In genomic region chr17:44807093-44807816, GRCh38 we compare ENCODE assay signal across 12 cellular contexts. TPM values are rescaled to one million over a fixed set of nuclear protein-coding genes. Genes with fewer than 3 reads are reported as not detected.
DNase-seq lines count a peak whose midpoint lies in the region; ATAC-seq and TF ChIP-seq lines count a peak whose summit lies in the region.
"Had no signal": no experiment of that assay in that cellular context is flagged by ENCODE, and none has a peak within 500 bp of the region (broad histone marks: within the 10 kb centered on the region; RNA-seq: fewer than 3 reads in every experiment).

No MANE protein-coding gene starts in this region.

- no peak overlapping the region for H2BK20ac ChIP-seq in H9 (ENCODE audit: low read depth, low read length, poor library complexity, severe bottlenecking)

- H2BK12ac ChIP-seq in H9 (ENCODE audit: insufficient read length, low read depth, low read length) = no peak overlapping the region

- no peak for ATAC-seq in WTC11
- no peak for ATAC-seq in HG03095 (IDR thresholded peaks at IDR 0.05; ENCODE audit: unreplicated experiment)
- ATAC-seq in HG03460 (IDR thresholded peaks at IDR 0.05; ENCODE audit: unreplicated experiment) = no peak

- H4K20me1 ChIP-seq in H9 (ENCODE audit: control insufficient read depth, insufficient read depth, insufficient read length) = no peaks in the 10 kb centered on the region

- no peak overlapping the region for H3K23ac ChIP-seq in H9 (ENCODE audit: insufficient read length, low read depth, low read length)

- H4K91ac ChIP-seq in H9 (ENCODE audit: insufficient read length, low read depth, low read length) = no peak overlapping the region

- POLR2A ChIA-PET in HEK293 (lab: Yijun Ruan, JAX) = no interaction called here
- POLR2A ChIA-PET in WTC11 (lab: Charles Lee) = no interaction called here

- H3T11ph ChIP-seq in H9 (ENCODE audit: low read length) = no peak overlapping the region

- DNase-seq in WTC11 (ENCODE audit: low spot score) (no peak), kidney glomerular epithelial cell (lab: John Stamatoyannopoulos, UW) (peak; percentile 8), H9 (no peak)
- DNase-seq: BE2C; CD8-positive, alpha-beta memory T cell; NCI-H1436 treated with DMSO at 0.1 percent for 48 hours; PC-9; SHP77 had no signal

- H3K4me3 Mint-ChIP-seq in WTC11 (no peak overlapping the region), H9 (no peak overlapping the region)
- H3K4me3 Mint-ChIP-seq: CD8-positive, alpha-beta memory T cell had no signal

- no peak overlapping the region for H3K27ac ChIP-seq in HEK293 (ENCODE audit: extremely low read depth, low read depth, low read length)
- peak overlapping the region; percentile 93 for H3K27ac ChIP-seq in stomach smooth muscle (ENCODE audit: low read length)
- H3K27ac ChIP-seq in H9 (ENCODE audit: insufficient read length, low read depth, low read length) = no peak overlapping the region
- H3K27ac ChIP-seq: PC-9 had no signal

- H3K27ac Mint-ChIP-seq in WTC11 (peak overlapping the region; percentile 63), H9 (peak overlapping the region in 1 of 3 experiments; percentile 55; a peak in 2 of 7 replicates)
- H3K27ac Mint-ChIP-seq: CD8-positive, alpha-beta memory T cell had no signal

- H3K27me3 ChIP-seq in stomach smooth muscle (ENCODE audit: control insufficient read depth in 1 of 2, insufficient read depth in 2 of 2, low read length in 2 of 2) (no peaks in the 10 kb centered on the region), H9 (ENCODE audit: insufficient read depth, low read length) (no peaks in the 10 kb centered on the region)
- H3K27me3 ChIP-seq: BE2C had no signal

- H2BK15ac ChIP-seq in H9 (ENCODE audit: low read depth, low read length) = no peak overlapping the region

- no peak overlapping the region for H3K14ac ChIP-seq in H9 (ENCODE audit: insufficient read depth, low read length)

- peaks cover 3% of the 10 kb centered on the region for H3K79me1 ChIP-seq in H9 (ENCODE audit: insufficient read depth, low read depth, low read length, poor library complexity, severe bottlenecking)

- peaks cover 39% of the 10 kb centered on the region for H3K36me3 Mint-ChIP-seq in WTC11
- H3K36me3 Mint-ChIP-seq in H9 (ENCODE audit: insufficient read depth in 1 of 3, low read depth in 3 of 3) = peaks cover 34 to 64% (median 54%) of the 10 kb centered on the region in 3 experiments
- H3K36me3 Mint-ChIP-seq: CD8-positive, alpha-beta memory T cell had no signal

- H3K4me1 Mint-ChIP-seq in WTC11 (peaks cover 4% of the 10 kb centered on the region; the same call in 1 of the 2 replicates), H9 (peaks cover 3 to 7% of the 10 kb centered on the region in 2 experiments; a peak in 3 of 4 replicates)
- H3K4me1 Mint-ChIP-seq: CD8-positive, alpha-beta memory T cell had no signal

- H3K4me3 ChIP-seq in HEK293 (ENCODE audit: low read depth, low read length) = no peak overlapping the region
- H3K4me3 ChIP-seq in stomach smooth muscle (ENCODE audit: low read length in 2 of 2) = no peak overlapping the region
- H3K4me3 ChIP-seq: PC-9 had no signal

- no peak overlapping the region for H2AFZ ChIP-seq in H9 (ENCODE audit: low read length)
- H2AFZ ChIP-seq: PC-9 had no signal

- H3K9me3 Mint-ChIP-seq in WTC11 (no peaks in the 10 kb centered on the region), H9 (no peaks in the 10 kb centered on the region)
- H3K9me3 Mint-ChIP-seq: CD8-positive, alpha-beta memory T cell had no signal

- H4K5ac ChIP-seq in H9 (ENCODE audit: insufficient read length, low read depth, low read length) = no peak overlapping the region

- no peak overlapping the region for H4K8ac ChIP-seq in H9 (replicated peaks; ENCODE audit: insufficient read length, low read depth, low read length)

- H3K36me3 ChIP-seq in HEK293 (ENCODE audit: control insufficient read depth in 2 of 2, insufficient read depth in 1 of 2, low read length in 2 of 2) (peaks cover 23 to 38% of the 10 kb centered on the region in 2 experiments), stomach smooth muscle (ENCODE audit: control insufficient read depth in 2 of 2, insufficient read depth in 2 of 2, low read length in 2 of 2) (peaks cover 3 to 4% of the 10 kb centered on the region in 2 donors)

- H3K27me3 Mint-ChIP-seq in WTC11 (ENCODE audit: low read depth) = no peaks in the 10 kb centered on the region
- no peaks in the 10 kb centered on the region for H3K27me3 Mint-ChIP-seq in H9 (ENCODE audit: low read depth)

- H3K4me2 ChIP-seq in H9 (ENCODE audit: insufficient read depth, insufficient read length, low read length) = no peak overlapping the region
- H3K4me2 ChIP-seq: PC-9 had no signal

- CTCF ChIA-PET in HEK293 (lab: Yijun Ruan, JAX) (interaction anchor here (0.7 to 2.0 kb wide), 5 partner anchors 10 to 215 kb away, joined by 3 to 15 read pairs (median 3); no protein-coding TSS in a partner anchor), WTC11 (lab: Charles Lee) (interaction anchor here (0.6 to 1.6 kb wide), 2 partner anchors 21 to 162 kb away, joined by 3 read pairs; no protein-coding TSS in a partner anchor)

- H2BK120ac ChIP-seq in H9 (ENCODE audit: low read depth, low read length, poor library complexity, severe bottlenecking) = no peak overlapping the region

- peaks cover 5% of the 10 kb centered on the region for H3K4me1 ChIP-seq in HEK293 (ENCODE audit: control insufficient read depth, insufficient read depth, low read length)
- H3K4me1 ChIP-seq in stomach smooth muscle (ENCODE audit: control insufficient read depth, insufficient read depth, low read length) = peaks cover 65% of the 10 kb centered on the region
- no peaks in the 10 kb centered on the region for H3K4me1 ChIP-seq in H9 (ENCODE audit: insufficient read depth, low read length)
- H3K4me1 ChIP-seq: BE2C had no signal

- no peak overlapping the region for H2AK5ac ChIP-seq in H9 (ENCODE audit: insufficient read length, low read length)

- H3K9me3 ChIP-seq in HEK293 (ENCODE audit: control insufficient read depth, insufficient read depth, low read depth, low read length) = no peaks in the 10 kb centered on the region
- H3K9me3 ChIP-seq in stomach smooth muscle (ENCODE audit: control insufficient read depth in 2 of 2, low read length in 2 of 2) = no peaks in the 10 kb centered on the region
- no peaks in the 10 kb centered on the region for H3K9me3 ChIP-seq in H9 (ENCODE audit: control insufficient read depth, low read depth, low read length)
- H3K9me3 ChIP-seq: BE2C had no signal

- no CpG with 5 or more reads among the region's 4 CpGs for WGBS in H9 (ENCODE audit: extremely low coverage, insufficient read length, low lambda C conversion rate)

- no peak overlapping the region for H3K4ac ChIP-seq in H9 (ENCODE audit: low read depth, low read length)

- peaks cover 17% of the 10 kb centered on the region; the same call in 1 of the 2 replicates for H3K79me2 ChIP-seq in H9 (ENCODE audit: insufficient read depth, low read length)

- no peaks in the 10 kb centered on the region for H3K23me2 ChIP-seq in H9 (ENCODE audit: insufficient read length, low read depth, low read length, poor library complexity, severe bottlenecking)

- TF ChIP-seq CTCF in HEK293 (tag by site-specific recombination; IDR thresholded peaks at IDR 0.05) (no peak), WTC11 (IDR thresholded peaks at IDR 0.05) (no peak), H9 (conservative IDR thresholded peaks at IDR 0.05) (no peak)

- H3K18ac ChIP-seq in H9 (ENCODE audit: insufficient read length, low read depth, low read length) = no peak overlapping the region

- H3K56ac ChIP-seq in H9 (ENCODE audit: insufficient read length, low read depth, low read length) = no peak overlapping the region

- H3K9ac ChIP-seq in stomach smooth muscle (ENCODE audit: low read length in 2 of 2) (peak overlapping the region in 1 of 2 donors; percentile 5), H9 (ENCODE audit: extremely low read depth, insufficient read length, low read length) (no peak overlapping the region)

- H2BK5ac ChIP-seq in H9 (ENCODE audit: insufficient read length, low read length) = no peak overlapping the region

TF ChIP-seq in HEK293, 187 proteins besides CTCF, POLR2A, EP300 and RAD21:
- peak; percentile 61; the same call in 1 of the 2 replicates for TF ChIP-seq SCRT1 (tag by site-specific recombination; IDR thresholded peaks at IDR 0.05; ENCODE audit: borderline replicate concordance)
- TF ChIP-seq YY2 (tag by site-specific recombination; IDR thresholded peaks at IDR 0.05) = no peak
- TF ChIP-seq ZNF146 (tag by site-specific recombination; IDR thresholded peaks at IDR 0.05) = no peak
- TF ChIP-seq ZSCAN16 (tag by site-specific recombination; IDR thresholded peaks at IDR 0.05) = no peak
- peak; percentile 82 for TF ChIP-seq SCRT2 (tag by site-specific recombination; IDR thresholded peaks at IDR 0.05)
- no peak for TF ChIP-seq ZNF37A (tag by site-specific recombination; IDR thresholded peaks at IDR 0.05)

TF ChIP-seq in WTC11, 78 proteins besides CTCF, POLR2A, EP300 and RAD21:
- no peak for TF ChIP-seq TEAD1 (CRISPR knock-in tag; IDR thresholded peaks at IDR 0.05)

RNA-seq across cellular contexts. Expression of gene GJC1, which starts 22.8 kb away (rescaled TPM):
- total RNA-seq in WTC11 (2021) = 102 to 107 TPM (median 104 TPM) in 3 replicates
- total RNA-seq in H9 (2021) = 114 and 119 TPM in 2 replicates

RNA-seq across cellular contexts. Expression of gene HIGD1B, which starts 40.4 kb away (rescaled TPM):
- not detected in 3 replicates for total RNA-seq in WTC11 (2021)
- not detected in 2 replicates for total RNA-seq in H9 (2021)
- total RNA-seq: CD8-positive, alpha-beta memory T cell; PC-9 had no signal

RNA-seq across cellular contexts. Expression of gene ADAM11, which starts 48.5 kb away (rescaled TPM):
- total RNA-seq in WTC11 (2021) (3.0 to 4.1 TPM (median 3.2 TPM) in 3 replicates), H9 (2021) (2.7 and 4.6 TPM in 2 replicates)
